Comparison of ENCODE assay signal across 8 cellular contexts in the genomic region with DNA sequence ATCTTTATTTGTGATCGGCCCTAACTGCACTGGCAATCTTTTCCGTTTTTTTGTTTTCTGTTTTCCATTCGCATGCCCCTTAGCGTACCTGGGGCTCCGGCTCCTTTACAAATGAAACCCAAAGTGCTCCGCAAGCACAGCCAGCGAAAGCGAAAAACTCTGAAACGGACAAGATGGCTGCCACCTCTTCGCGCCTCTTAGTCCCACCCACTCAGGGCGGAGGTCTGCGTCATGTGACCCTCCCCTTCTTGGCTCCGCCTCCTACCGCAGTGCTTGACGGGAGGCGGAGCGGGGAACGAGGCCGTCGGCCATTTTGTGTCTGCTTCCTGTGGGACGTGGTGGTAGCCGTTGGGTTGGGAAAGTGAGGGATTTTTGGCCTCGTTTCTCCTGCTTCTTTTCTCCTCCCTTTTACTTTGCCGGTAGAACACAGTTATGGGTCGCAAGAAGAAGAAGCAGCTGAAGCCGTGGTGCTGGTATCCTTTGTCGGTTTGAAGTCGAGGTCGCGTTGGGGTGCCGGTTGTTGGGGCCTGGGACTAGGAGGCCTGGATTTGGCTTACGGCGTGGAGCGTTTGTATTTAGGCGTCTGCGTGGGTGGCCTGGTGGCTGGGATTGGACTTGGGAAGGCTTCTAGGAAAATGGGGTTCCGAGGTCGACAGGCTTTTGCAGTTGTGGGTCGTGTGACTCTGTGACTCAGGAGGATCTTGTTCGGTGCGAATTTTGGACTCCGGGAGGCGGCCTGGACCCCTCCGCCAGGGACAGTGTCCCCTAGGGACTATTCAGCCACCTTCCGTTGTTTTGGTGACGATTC. TPM values are rescaled to one million over a fixed set of nuclear protein-coding genes. Genes with fewer than 3 reads are reported as not detected.
DNase-seq lines count a peak whose midpoint lies in the region; ATAC-seq and TF ChIP-seq lines count a peak whose summit lies in the region.

Gene ZNF207, plus strand, starts transcription at position 304 of the 808 bp plus-strand sequence. Its CDS starts 129 bp downstream, at position 433.

- H3K4me1 ChIP-seq in ascending aorta, result peaks cover 12 to 22% of the 10 kb centered on the region in 2 donors
- peaks cover 6% of the 10 kb centered on the region for H3K4me1 ChIP-seq in right cardiac atrium (ENCODE audit: control insufficient read depth, insufficient read depth, low read length)
- peaks cover 7 to 8% of the 10 kb centered on the region in 2 donors for H3K4me1 ChIP-seq in uterus

- DNase-seq in NCI-H1930 (lab: John Stamatoyannopoulos, UW) (peak; percentile 93 to 96), ascending aorta (ENCODE audit: low spot score in 2 of 2) (peak; percentile 71 to 97), right cardiac atrium (peak; percentile 96 to 98 (median 97)), pulmonary artery endothelial cell (ENCODE audit: low read depth, low spot score) (peak; percentile 87), uterus (peak; percentile 95)
- peak; percentile 94 for DNase-seq in T-helper 2 cell treated with Interferon-gamma antibody and Interleukin-4, amounts not matched to agents 5 μg/mL and 100 μg/mL, for 36 hours (ENCODE audit: low spot score)

- under 1% methylated on average over 47 of the region's 47 CpGs for WGBS in right cardiac atrium

- H3K9me3 Mint-ChIP-seq in T-helper 2 cell treated with Interferon-gamma antibody and Interleukin-4, amounts not matched to agents 5 μg/mL and 100 μg/mL, for 36 hours, result no peaks in the 10 kb centered on the region

- peak within 1 kb of the TSS; percentile 66 to 73 for H3K4me3 ChIP-seq in ascending aorta
- peak within 1 kb of the TSS; percentile 99 for H3K4me3 ChIP-seq in right cardiac atrium (ENCODE audit: low read length)
- H3K4me3 ChIP-seq in uterus, result peak within 1 kb of the TSS; percentile 72 to 82

- peaks cover 44% of the 10 kb centered on the region for H3K36me3 Mint-ChIP-seq in T-helper 2 cell treated with Interferon-gamma antibody and Interleukin-4, amounts not matched to agents 5 μg/mL and 100 μg/mL, for 36 hours (ENCODE audit: low read depth)

- peak within 1 kb of the TSS; percentile 98 for H3K4me3 Mint-ChIP-seq in T-helper 2 cell treated with Interferon-gamma antibody and Interleukin-4, amounts not matched to agents 5 μg/mL and 100 μg/mL, for 36 hours

- TF ChIP-seq CTCF in ascending aorta (IDR thresholded peaks at IDR 0.05) (no peak), uterus (IDR thresholded peaks at IDR 0.05) (no peak)

- peak within 1 kb of the TSS; percentile 100 for H3K27ac Mint-ChIP-seq in T-helper 2 cell treated with Interferon-gamma antibody and Interleukin-4, amounts not matched to agents 5 μg/mL and 100 μg/mL, for 36 hours

- peaks cover 12 to 18% of the 10 kb centered on the region in 2 donors for H3K36me3 ChIP-seq in ascending aorta
- H3K36me3 ChIP-seq in uterus, result no peaks in the 10 kb centered on the region

- H3K27me3 ChIP-seq in ascending aorta (no peaks in the 10 kb centered on the region), right cardiac atrium (ENCODE audit: control insufficient read depth, insufficient read depth) (no peaks in the 10 kb centered on the region), uterus (no peaks in the 10 kb centered on the region)

- intact Hi-C loops in ascending aorta (cut with DNase I), result no loop called here
- intact Hi-C loops in right cardiac atrium (cut with DNase I), result no loop called here
- intact Hi-C loops in uterus (cut with DNase I; ENCODE audit: low total_unique reads), result no loop called here

- H3K27ac ChIP-seq in ascending aorta, result peak within 1 kb of the TSS; percentile 94 to 96
- peak within 1 kb of the TSS; percentile 98 for H3K27ac ChIP-seq in right cardiac atrium (ENCODE audit: low read length)
- peak within 1 kb of the TSS; percentile 92 to 95 for H3K27ac ChIP-seq in uterus

- H3K27me3 Mint-ChIP-seq in T-helper 2 cell treated with Interferon-gamma antibody and Interleukin-4, amounts not matched to agents 5 μg/mL and 100 μg/mL, for 36 hours (ENCODE audit: low read depth), result no peaks in the 10 kb centered on the region

- peak; percentile 76 to 86 for TF ChIP-seq POLR2A in uterus (IDR thresholded peaks at IDR 0.05)

- H3K9me3 ChIP-seq in ascending aorta (no peaks in the 10 kb centered on the region), right cardiac atrium (ENCODE audit: control insufficient read depth, low read length) (no peaks in the 10 kb centered on the region), uterus (no peaks in the 10 kb centered on the region)

- H3K4me1 Mint-ChIP-seq in T-helper 2 cell treated with Interferon-gamma antibody and Interleukin-4, amounts not matched to agents 5 μg/mL and 100 μg/mL, for 36 hours (ENCODE audit: low read depth), result peaks cover 32% of the 10 kb centered on the region

- ATAC-seq in GM18498 (IDR thresholded peaks at IDR 0.05; ENCODE audit: unreplicated experiment) (peak; percentile 93), HG02943 (IDR thresholded peaks at IDR 0.05; ENCODE audit: low read depth, unreplicated experiment) (peak; percentile 86), right cardiac atrium (peak; percentile 99)

RNA-seq across cellular contexts. Expression of gene ZNF207, which starts in this region (rescaled TPM):
- total RNA-seq in ascending aorta (94.2 TPM), right cardiac atrium (10 to 100 TPM; 77.6 to 94.4 (median 80.9) TPM), pulmonary artery endothelial cell (114 and 146 TPM in 2 replicates), uterus (100 to 1,000 TPM in 3 of 4 donors, 10 to 100 TPM in 1; 82.1 to 252 (median 210) TPM)
- polyA plus RNA-seq in right cardiac atrium, result 54.7 TPM

Comparison
In these comparisons a context has a peak if more than half of its experiments do, and no peak if none do; other contexts are left out.
1. Peak in every context shown above with its lines: DNase-seq, ATAC-seq, H3K4me3 ChIP-seq and H3K27ac ChIP-seq.